ENCODE assay signal across 1 cellular context in genomic region chr20:53829086-53829703, GRCh38.
TF ChIP-seq lines count a peak whose summit lies in the region.

No MANE protein-coding gene starts in this region.

TF ChIP-seq in K562, 482 proteins besides CTCF, POLR2A, EP300 and RAD21 (continued from another document):
- no peak for TF ChIP-seq ZNF407 (IDR thresholded peaks at IDR 0.05; ENCODE audit: low read depth)
- TF ChIP-seq ZBTB33 (CRISPR knock-in tag; IDR thresholded peaks at IDR 0.05), result no peak
- TF ChIP-seq SMAD4 (CRISPR knock-in tag; conservative IDR thresholded peaks at IDR 0.05), result 0 out of 2 replicates have a peak, but pooled peaks have one; percentile 27
- TF ChIP-seq ERF (CRISPR knock-in tag; IDR thresholded peaks at IDR 0.05), result no peak
- no peak for TF ChIP-seq USF2 (CRISPR knock-in tag; IDR thresholded peaks at IDR 0.05)
- no peak for TF ChIP-seq MAFK (IDR thresholded peaks at IDR 0.05; ENCODE audit: low read length)
- TF ChIP-seq PHF20 (IDR thresholded peaks at IDR 0.05; ENCODE audit: partially characterized antibody), result no peak
- TF ChIP-seq ZNF318 (IDR thresholded peaks at IDR 0.05; ENCODE audit: borderline replicate concordance in 1 of 2, low read depth in 1 of 2), result no peak
- TF ChIP-seq E2F3 (CRISPR knock-in tag; IDR thresholded peaks at IDR 0.05), result no peak
- TF ChIP-seq RAD51 (IDR thresholded peaks at IDR 0.05; ENCODE audit: borderline replicate concordance, low read depth), result no peak
- TF ChIP-seq SAFB (IDR thresholded peaks at IDR 0.05; ENCODE audit: borderline replicate concordance, low read depth, low read length), result no peak
- peak; percentile 23; the same call in 1 of the 2 replicates for TF ChIP-seq SMARCA4 (IDR thresholded peaks at IDR 0.05)
- no peak for TF ChIP-seq ZBTB49 (CRISPR knock-in tag; IDR thresholded peaks at IDR 0.05; ENCODE audit: borderline replicate concordance)
- no peak for TF ChIP-seq NCOA4 (IDR thresholded peaks at IDR 0.05; ENCODE audit: partially characterized antibody)
- peak; percentile 21 for TF ChIP-seq RBBP5 (IDR thresholded peaks at IDR 0.05; ENCODE audit: borderline replicate concordance, insufficient read depth, low read length, poor library complexity, severe bottlenecking)
- TF ChIP-seq ZNF174 (CRISPR knock-in tag; IDR thresholded peaks at IDR 0.05), result no peak
- TF ChIP-seq PKNOX1 (IDR thresholded peaks at IDR 0.05), result peak; percentile 61
- TF ChIP-seq SRSF3 (IDR thresholded peaks at IDR 0.05; ENCODE audit: insufficient read depth, low read length), result no peak
- TF ChIP-seq UBTF (IDR thresholded peaks at IDR 0.05; ENCODE audit: borderline replicate concordance in 1 of 2, low read depth in 2 of 2, low read length in 2 of 2), result no peak
